In genomic region chr3:188153949-188154757, GRCh38 we compare ENCODE assay signal across 8 cellular contexts. TPM values are rescaled to one million over a fixed set of nuclear protein-coding genes. Genes with fewer than 3 reads are reported as not detected.
A peak's percentile ranks its signal among the peaks of the same experiment; 100 is the strongest.
DNase-seq lines count a peak whose midpoint lies in the region; ATAC-seq and TF ChIP-seq lines count a peak whose summit lies in the region.

Gene LPP (plus strand): TSS chr3:188154157. CDS start chr3:188406121, 251,964 bp downstream.

- H3K79me2 ChIP-seq in PC-9 (ENCODE audit: low read depth) (peaks cover 66% of the 10 kb centered on the region), fibroblast of lung (ENCODE audit: control insufficient read depth, insufficient read depth, low read length) (peaks cover 48% of the 10 kb centered on the region)

- H3K4me3 ChIP-seq in PC-9 (peak within 1 kb of the TSS; percentile 81), fibroblast of lung (replicated peaks in 1 of 4; ENCODE audit: control extremely low read depth in 1 of 4, insufficient read depth in 1 of 4, low read depth in 3 of 4, low read length in 4 of 4) (peak within 1 kb of the TSS; percentile 37 to 93 (median 66))

- H3K9me2 ChIP-seq in PC-9 (ENCODE audit: insufficient read depth), result no peaks in the 10 kb centered on the region

- H3K27me3 Mint-ChIP-seq in activated T-helper 1 cell treated with anti-CD3 and anti-CD28 coated beads, Interleukin-12 subunit alpha, Interleukin-12 subunit beta, Interleukin-2, Interleukin-4 antibody, amounts not matched to agents 30 ng/mL and 10 ng/mL and 1 ng/mL, durations not matched to agents 14 hours and 24 hours and 36 hours (ENCODE audit: insufficient read depth), result no peaks in the 10 kb centered on the region
- no peaks in the 10 kb centered on the region for H3K27me3 Mint-ChIP-seq in natural killer cell (ENCODE audit: low read depth in 2 of 2)
- H3K27me3 Mint-ChIP-seq in stimulated activated naive B cell treated with anti-CD40 and anti-IgM and Interleukin-4, amounts not matched to agents 10 μg/mL and 1 μg/mL and 100 μg/mL, for 72 hours, result no peaks in the 10 kb centered on the region

- H3K4me1 Mint-ChIP-seq in activated T-helper 1 cell treated with anti-CD3 and anti-CD28 coated beads, Interleukin-12 subunit alpha, Interleukin-12 subunit beta, Interleukin-2, Interleukin-4 antibody, amounts not matched to agents 30 ng/mL and 10 ng/mL and 1 ng/mL, durations not matched to agents 14 hours and 24 hours and 36 hours (ENCODE audit: low read depth), result peaks cover 71% of the 10 kb centered on the region
- peaks cover 60 to 65% of the 10 kb centered on the region in 2 donors for H3K4me1 Mint-ChIP-seq in natural killer cell
- H3K4me1 Mint-ChIP-seq in stimulated activated naive B cell treated with anti-CD40 and anti-IgM and Interleukin-4, amounts not matched to agents 10 μg/mL and 1 μg/mL and 100 μg/mL, for 72 hours, result peaks cover 49 to 75% of the 10 kb centered on the region in 2 donors

- peak within 1 kb of the TSS; percentile 78 for H3K27ac ChIP-seq in PC-9
- H3K27ac ChIP-seq in fibroblast of lung (ENCODE audit: insufficient read depth, low read length), result peak within 1 kb of the TSS; percentile 97

- 0 out of 2 replicates have a peak, but pooled peaks cover 2% of the 10 kb centered on the region for H3K9me3 ChIP-seq in PC-9 (ENCODE audit: insufficient read depth, low read depth)
- no peaks in the 10 kb centered on the region for H3K9me3 ChIP-seq in fibroblast of lung (ENCODE audit: control insufficient read depth, insufficient read depth, low read depth, low read length)

- H3K27ac Mint-ChIP-seq in activated T-helper 1 cell treated with anti-CD3 and anti-CD28 coated beads, Interleukin-12 subunit alpha, Interleukin-12 subunit beta, Interleukin-2, Interleukin-4 antibody, amounts not matched to agents 30 ng/mL and 10 ng/mL and 1 ng/mL, durations not matched to agents 14 hours and 24 hours and 36 hours, result peak within 1 kb of the TSS; percentile 87
- peak within 1 kb of the TSS; percentile 89 to 95 for H3K27ac Mint-ChIP-seq in natural killer cell
- H3K27ac Mint-ChIP-seq in stimulated activated naive B cell treated with anti-CD40 and anti-IgM and Interleukin-4, amounts not matched to agents 10 μg/mL and 1 μg/mL and 100 μg/mL, for 72 hours, result peak within 1 kb of the TSS; percentile 97

- peak within 1 kb of the TSS; percentile 93 for H3K9ac ChIP-seq in fibroblast of lung (ENCODE audit: insufficient read depth, low read length)

- peak; percentile 61 for ATAC-seq in GM18873 (IDR thresholded peaks at IDR 0.05; ENCODE audit: low FRiP score, unreplicated experiment)
- peak; percentile 73 for ATAC-seq in HG03159 (IDR thresholded peaks at IDR 0.05; ENCODE audit: unreplicated experiment)
- ATAC-seq in natural killer cell, result peak; percentile 85 to 94 (median 92)
- ATAC-seq in stimulated activated naive B cell treated with anti-CD40 and anti-IgM and Interleukin-4, amounts not matched to agents 10 μg/mL and 1 μg/mL and 100 μg/mL, for 72 hours (replicated peaks), result peak; percentile 83 to 89

- peak within 1 kb of the TSS; percentile 82 for H3K4me2 ChIP-seq in PC-9
- peak within 1 kb of the TSS; percentile 95 for H3K4me2 ChIP-seq in fibroblast of lung (ENCODE audit: extremely low read depth, insufficient read depth, low read length)

- H3K9me3 Mint-ChIP-seq in activated T-helper 1 cell treated with anti-CD3 and anti-CD28 coated beads, Interleukin-12 subunit alpha, Interleukin-12 subunit beta, Interleukin-2, Interleukin-4 antibody, amounts not matched to agents 30 ng/mL and 10 ng/mL and 1 ng/mL, durations not matched to agents 14 hours and 24 hours and 36 hours, result peaks cover 2% of the 10 kb centered on the region
- no peaks in the 10 kb centered on the region for H3K9me3 Mint-ChIP-seq in natural killer cell
- peaks cover 0 to 1% of the 10 kb centered on the region in 2 donors for H3K9me3 Mint-ChIP-seq in stimulated activated naive B cell treated with anti-CD40 and anti-IgM and Interleukin-4, amounts not matched to agents 10 μg/mL and 1 μg/mL and 100 μg/mL, for 72 hours

- H3K36me3 ChIP-seq in PC-9 (ENCODE audit: low read depth) (0 out of 2 replicates have a peak, but pooled peaks cover 3% of the 10 kb centered on the region), fibroblast of lung (ENCODE audit: control insufficient read depth, insufficient read depth, low read length) (no peaks in the 10 kb centered on the region)

- CTCF ChIA-PET in PC-9 (lab: Charles Lee), result interaction anchor here (0.6 to 2.0 kb wide), 4 partner anchors 20 to 801 kb away, joined by 3 to 6 read pairs (median 3); partner anchors contain the start of gene BCL6

- H3K27me3 ChIP-seq in PC-9 (ENCODE audit: insufficient read depth, low read depth) (no peaks in the 10 kb centered on the region), fibroblast of lung (ENCODE audit: control insufficient read depth, insufficient read depth, low read length) (no peaks in the 10 kb centered on the region)

- BruUV-seq in PC-9 (replicated peaks; lab: Mats Ljungman, UMichigan), result TSS peak; percentile 48

- POLR2A ChIA-PET in PC-9 (lab: Charles Lee; ENCODE audit: unreplicated experiment), result interaction anchor here (0.5 to 0.7 kb wide), 4 partner anchors 27 to 617 kb away, joined by 3 to 10 read pairs (median 6); no protein-coding TSS in a partner anchor

- peaks cover 16% of the 10 kb centered on the region; the same call in 1 of the 2 replicates for H3F3A ChIP-seq in PC-9 (ENCODE audit: insufficient read depth, low read depth)

- intact Hi-C loops in PC-9 (cut with micrococcal nuclease; ENCODE audit: unreplicated experiment), result loop anchor here (1.0 to 10.0 kb wide), 12 partner anchors 93 to 991 kb away; partner anchors contain the start of gene BCL6
- intact Hi-C loops in activated T-helper 1 cell treated with anti-CD3 and anti-CD28 coated beads, Interleukin-12 subunit alpha, Interleukin-12 subunit beta, Interleukin-2, Interleukin-4 antibody, amounts not matched to agents 30 ng/mL and 10 ng/mL and 1 ng/mL, durations not matched to agents 14 hours and 24 hours and 36 hours (cut with micrococcal nuclease), result loop anchor here (1.0 to 10.0 kb wide), 19 partner anchors 17 to 798 kb away; no protein-coding TSS in a partner anchor
- intact Hi-C loops in natural killer cell (cut with micrococcal nuclease), result loop anchor here (1.0 to 10.0 kb wide), 6 partner anchors 33 to 409 kb away; partner anchors contain the start of gene BCL6

- H3K36me3 Mint-ChIP-seq in activated T-helper 1 cell treated with anti-CD3 and anti-CD28 coated beads, Interleukin-12 subunit alpha, Interleukin-12 subunit beta, Interleukin-2, Interleukin-4 antibody, amounts not matched to agents 30 ng/mL and 10 ng/mL and 1 ng/mL, durations not matched to agents 14 hours and 24 hours and 36 hours (ENCODE audit: low read depth), result peaks cover 13% of the 10 kb centered on the region
- H3K36me3 Mint-ChIP-seq in natural killer cell, result no peaks in the 10 kb centered on the region
- peaks cover 12 to 22% of the 10 kb centered on the region in 2 donors for H3K36me3 Mint-ChIP-seq in stimulated activated naive B cell treated with anti-CD40 and anti-IgM and Interleukin-4, amounts not matched to agents 10 μg/mL and 1 μg/mL and 100 μg/mL, for 72 hours

- peak; percentile 54 for DNase-seq in AG09319 (ENCODE audit: extremely low read depth, low read depth)
- peak; percentile 63 to 95 for DNase-seq in PC-9
- peak; percentile 90 for DNase-seq in activated T-helper 1 cell treated with anti-CD3 and anti-CD28 coated beads, Interleukin-12 subunit alpha, Interleukin-12 subunit beta, Interleukin-2, Interleukin-4 antibody, amounts not matched to agents 30 ng/mL and 10 ng/mL and 1 ng/mL, durations not matched to agents 14 hours and 24 hours and 36 hours (ENCODE audit: low spot score)
- DNase-seq in fibroblast of lung (ENCODE audit: low read depth in 2 of 2), result peak; percentile 69 to 77
- DNase-seq in natural killer cell, result peak; percentile 89
- peak; percentile 87 for DNase-seq in stimulated activated naive B cell treated with anti-CD40 and anti-IgM and Interleukin-4, amounts not matched to agents 10 μg/mL and 1 μg/mL and 100 μg/mL, for 72 hours

- peak within 1 kb of the TSS; percentile 89 for H3K4me3 Mint-ChIP-seq in activated T-helper 1 cell treated with anti-CD3 and anti-CD28 coated beads, Interleukin-12 subunit alpha, Interleukin-12 subunit beta, Interleukin-2, Interleukin-4 antibody, amounts not matched to agents 30 ng/mL and 10 ng/mL and 1 ng/mL, durations not matched to agents 14 hours and 24 hours and 36 hours
- H3K4me3 Mint-ChIP-seq in natural killer cell, result peak within 1 kb of the TSS; percentile 96
- peak within 1 kb of the TSS; percentile 95 to 98 for H3K4me3 Mint-ChIP-seq in stimulated activated naive B cell treated with anti-CD40 and anti-IgM and Interleukin-4, amounts not matched to agents 10 μg/mL and 1 μg/mL and 100 μg/mL, for 72 hours

- H2AFZ ChIP-seq in PC-9 (peak within 1 kb of the TSS; percentile 75), fibroblast of lung (ENCODE audit: low read length) (no peak within 1 kb of the TSS)

- TF ChIP-seq CTCF in AG09319 (IDR thresholded peaks at IDR 0.05; ENCODE audit: low read depth, low read length) (no peak), PC-9 (conservative IDR thresholded peaks at IDR 0.05) (no peak), fibroblast of lung (conservative IDR thresholded peaks at IDR 0.05 in 1 of 2, IDR thresholded peaks at IDR 0.05 in 1 of 2; ENCODE audit: low read depth in 1 of 2, low read length in 2 of 2) (no peak), natural killer cell (IDR thresholded peaks at IDR 0.05) (no peak)

- H3K4me1 ChIP-seq in PC-9 (replicated peaks; ENCODE audit: insufficient read depth) (peaks cover 48% of the 10 kb centered on the region), fibroblast of lung (ENCODE audit: control insufficient read depth, extremely low read depth, insufficient read depth, low read length) (peaks cover 14% of the 10 kb centered on the region)

- no peaks in the 10 kb centered on the region for H4K20me1 ChIP-seq in PC-9 (ENCODE audit: insufficient read depth)
- no peaks in the 10 kb centered on the region for H4K20me1 ChIP-seq in fibroblast of lung (ENCODE audit: control insufficient read depth, extremely low read depth, insufficient read depth, low read length)

RNA-seq across cellular contexts. Expression of gene LPP, which starts in this region (rescaled TPM):
- 113 and 148 TPM in 2 replicates for total RNA-seq in PC-9 (2021)
- 38.2 and 46.4 TPM in 2 replicates for total RNA-seq in activated T-helper 1 cell treated with anti-CD3 and anti-CD28 coated beads, Interleukin-12 subunit alpha, Interleukin-12 subunit beta, Interleukin-2, Interleukin-4 antibody, amounts not matched to agents 30 ng/mL and 10 ng/mL and 1 ng/mL, durations not matched to agents 14 hours and 24 hours and 36 hours
- 69.0 and 89.6 TPM in 2 replicates for total RNA-seq in fibroblast of lung
- 55.9 and 124 TPM in 2 replicates for polyA plus RNA-seq in fibroblast of lung
- polyA plus RNA-seq in fibroblast of lung (2012), result 20.2 and 70.2 TPM in 2 replicates
- 1,083 and 1,760 TPM in 2 replicates for polyA minus RNA-seq in fibroblast of lung (ENCODE audit: low replicate concordance)
- total RNA-seq in natural killer cell, result 100 to 1,000 TPM; 137 to 163 (median 149) TPM

Comparison
In these comparisons a context has a peak if more than half of its experiments do, and no peak if none do; other contexts are left out.
1. Peak in every context shown above with its lines: DNase-seq, ATAC-seq, H3K4me3 ChIP-seq and H3K27ac ChIP-seq.